ENCODE assay signal across 8 cellular contexts in genomic region chr10:22629843-22630228, GRCh38.
DNase-seq lines count a peak whose midpoint lies in the region; ATAC-seq and TF ChIP-seq lines count a peak whose summit lies in the region.

No MANE protein-coding gene starts in this region.

- H3K4me1 ChIP-seq in left ventricle myocardium inferior (peaks cover 52% of the 10 kb centered on the region), tibial nerve (peaks cover 0 to 53% (median 35%) of the 10 kb centered on the region in 4 donors)

- H3K9me3 Mint-ChIP-seq in IgD-negative memory B cell, result no peaks in the 10 kb centered on the region

- peaks cover 4% of the 10 kb centered on the region for H3K36me3 Mint-ChIP-seq in IgD-negative memory B cell

- H3K4me1 Mint-ChIP-seq in IgD-negative memory B cell, result peaks cover 65 to 86% (median 72%) of the 10 kb centered on the region in 3 donors

- H3K27me3 ChIP-seq in left ventricle myocardium inferior (ENCODE audit: low read depth), result no peaks in the 10 kb centered on the region
- H3K27me3 ChIP-seq in tibial nerve, result no peaks in the 10 kb centered on the region

- H3K4me3 Mint-ChIP-seq in IgD-negative memory B cell, result peak overlapping the region; percentile 74 to 95 (median 86)

- intact Hi-C loops in left ventricle myocardium inferior (cut with micrococcal nuclease), result no loop called here
- intact Hi-C loops in left cardiac atrium (cut with DNase I), result no loop called here

- no peaks in the 10 kb centered on the region for H3K36me3 ChIP-seq in left ventricle myocardium inferior
- no peaks in the 10 kb centered on the region for H3K36me3 ChIP-seq in tibial nerve

- H3K27ac ChIP-seq in left ventricle myocardium inferior (replicated peaks), result peak overlapping the region; percentile 56
- peak overlapping the region; percentile 22 for H3K27ac ChIP-seq in cingulate gyrus (ENCODE audit: low read depth, low read length)
- peak overlapping the region in 3 of 4 donors; percentile 43 to 78 (median 58) for H3K27ac ChIP-seq in tibial nerve

- H3K27ac Mint-ChIP-seq in IgD-negative memory B cell, result peak overlapping the region; percentile 80 to 98 (median 87)

- no peak for TF ChIP-seq POLR2A in tibial nerve (IDR thresholded peaks at IDR 0.05)

- TF ChIP-seq CTCF in left ventricle myocardium inferior (IDR thresholded peaks at IDR 0.05; ENCODE audit: borderline replicate concordance), result no peak
- TF ChIP-seq CTCF in tibial nerve (IDR thresholded peaks at IDR 0.05), result no peak

- ATAC-seq in left cardiac atrium (no peak), GM21381 (IDR thresholded peaks at IDR 0.05; ENCODE audit: unreplicated experiment) (no peak)

- H3K27me3 Mint-ChIP-seq in IgD-negative memory B cell, result no peaks in the 10 kb centered on the region

- DNase-seq in left ventricle myocardium inferior (no peak), left cardiac atrium (no peak), tibial nerve (ENCODE audit: low spot score in 2 of 2) (no peak), superior temporal gyrus (ENCODE audit: extremely low spot score) (no peak), HPDE6-E6E7 (ENCODE audit: extremely low spot score) (no peak)

- H3K9me3 ChIP-seq in left ventricle myocardium inferior (replicated peaks), result no peaks in the 10 kb centered on the region
- no peaks in the 10 kb centered on the region for H3K9me3 ChIP-seq in tibial nerve

- TF ChIP-seq EP300 in tibial nerve (IDR thresholded peaks at IDR 0.05), result no peak

- H3K4me3 ChIP-seq in left ventricle myocardium inferior (no peak overlapping the region), tibial nerve (no peak overlapping the region)

- WGBS in tibial nerve, 2 donors, result 91 to 95% methylated on average over 4 of the region's 4 CpGs
